In genomic region chr6:65123516-65123915, GRCh38 we compare ENCODE assay signal across 16 cellular contexts.
DNase-seq lines count a peak whose midpoint lies in the region; ATAC-seq and TF ChIP-seq lines count a peak whose summit lies in the region.
"Had no signal": no experiment of that assay in that cellular context is flagged by ENCODE, and none has a peak within 500 bp of the region (broad histone marks: within the 10 kb centered on the region; RNA-seq: fewer than 3 reads in every experiment).

No MANE protein-coding gene starts in this region.

- H3K14ac ChIP-seq in IMR-90 (replicated peaks; ENCODE audit: low read depth, low read length): no peak overlapping the region

- H3K4me2 ChIP-seq in IMR-90 (ENCODE audit: low read depth, low read length) (no peak overlapping the region; the same call in 1 of the 2 replicates), smooth muscle cell (no peak overlapping the region)

- no peak overlapping the region for H3K4me3 ChIP-seq in IMR-90 (ENCODE audit: insufficient read depth, low read depth, low read length)
- no peak overlapping the region for H3K4me3 ChIP-seq in choroid plexus epithelial cell (ENCODE audit: low read depth, low read length)
- no peak overlapping the region for H3K4me3 ChIP-seq in smooth muscle cell

- H3K4me3 Mint-ChIP-seq in activated naive CD8-positive, alpha-beta T cell treated with anti-CD3 and anti-CD28 coated beads for 36 hours: no peak overlapping the region
- H3K4me3 Mint-ChIP-seq: CD8-positive, alpha-beta T cell; H9 had no signal

- H3K4me1 ChIP-seq in IMR-90 (ENCODE audit: control insufficient read depth, insufficient read depth, low read length): no peaks in the 10 kb centered on the region
- H3K4me1 ChIP-seq in smooth muscle cell (ENCODE audit: low read depth): no peaks in the 10 kb centered on the region
- H3K4me1 ChIP-seq: BE2C had no signal

- dilution Hi-C loops in IMR-90 (cut with HindIII; ENCODE audit: low sequenced_read_pairs, unreplicated experiment): no loop called here

- H2BK5ac ChIP-seq in IMR-90 (ENCODE audit: low read depth, low read length, poor library complexity, severe bottlenecking): no peak overlapping the region

- H3K27ac Mint-ChIP-seq in activated naive CD8-positive, alpha-beta T cell treated with anti-CD3 and anti-CD28 coated beads for 36 hours: no peak overlapping the region
- H3K27ac Mint-ChIP-seq: CD8-positive, alpha-beta T cell; H9 had no signal

- peak; percentile 17; the same call in 1 of the 2 replicates for ATAC-seq in IMR-90 (ENCODE audit: low read depth)
- ATAC-seq: CD8-positive, alpha-beta T cell had no signal

- no peak overlapping the region for H2BK15ac ChIP-seq in IMR-90 (ENCODE audit: low read depth, low read length)

- H3K36me3 Mint-ChIP-seq in activated naive CD8-positive, alpha-beta T cell treated with anti-CD3 and anti-CD28 coated beads for 36 hours: no peaks in the 10 kb centered on the region
- H3K36me3 Mint-ChIP-seq: CD8-positive, alpha-beta T cell had no signal

- H2BK20ac ChIP-seq in IMR-90 (ENCODE audit: low read depth, low read length): no peak overlapping the region

- intact Hi-C loops in IMR-90 (cut with micrococcal nuclease): no loop called here

- H3K9ac ChIP-seq in IMR-90 (ENCODE audit: low read depth, low read length) (no peak overlapping the region), smooth muscle cell (ENCODE audit: low read depth) (no peak overlapping the region)

- WGBS in IMR-90 (ENCODE audit: extremely low coverage in 2 of 2, insufficient read length in 1 of 2), 2 experiments: no CpG with 5 or more reads among the region's 1 CpG
- 91% methylated on average over 1 of the region's 1 CpG for WGBS in smooth muscle cell (ENCODE audit: low lambda C conversion rate)

- POLR2A ChIA-PET in IMR-90 (lab: Charles Lee; ENCODE audit: unreplicated experiment): no interaction called here

- H4K8ac ChIP-seq in IMR-90 (ENCODE audit: low read depth in 2 of 2, low read length in 2 of 2): no peak overlapping the region

- H3K79me2 ChIP-seq in smooth muscle cell (ENCODE audit: low read depth): no peaks in the 10 kb centered on the region

- H3K4ac ChIP-seq in IMR-90 (ENCODE audit: low read depth, low read length): 0 out of 2 replicates have a peak overlapping the region, but pooled peaks have one; percentile 27

- no peaks in the 10 kb centered on the region for H3K36me3 ChIP-seq in IMR-90 (ENCODE audit: control insufficient read depth, insufficient read depth, low read length)
- no peaks in the 10 kb centered on the region for H3K36me3 ChIP-seq in smooth muscle cell (ENCODE audit: low read depth)
- H3K36me3 ChIP-seq: BE2C had no signal

- H3K27me3 ChIP-seq in IMR-90 (ENCODE audit: control insufficient read depth, insufficient read depth, low read length): no peaks in the 10 kb centered on the region
- no peaks in the 10 kb centered on the region for H3K27me3 ChIP-seq in smooth muscle cell (ENCODE audit: low read depth)
- H3K27me3 ChIP-seq: BE2C had no signal

- in situ Hi-C loops in IMR-90 (cut with MboI; ENCODE audit: low sequenced_read_pairs): no loop called here

- H3F3A ChIP-seq in smooth muscle cell (ENCODE audit: low read depth): no peaks in the 10 kb centered on the region

- H2AK9ac ChIP-seq in IMR-90 (replicated peaks; ENCODE audit: low read depth, low read length, poor library complexity): no peak overlapping the region

- H3K23ac ChIP-seq in IMR-90 (ENCODE audit: low read depth, low read length): no peak overlapping the region

- H3K27ac ChIP-seq in IMR-90 (ENCODE audit: insufficient read depth, low read length) (peak overlapping the region; percentile 49; the same call in 1 of the 2 replicates), smooth muscle cell (ENCODE audit: low read depth) (no peak overlapping the region), substantia nigra (ENCODE audit: low read depth, low read length, poor library complexity, severe bottlenecking) (no peak overlapping the region)
- H3K27ac ChIP-seq: C4-2B had no signal

- H4K91ac ChIP-seq in IMR-90 (ENCODE audit: insufficient read depth, low read depth, low read length): no peak overlapping the region

- H3K9me3 ChIP-seq in IMR-90 (ENCODE audit: control insufficient read depth, insufficient read depth, low read length) (no peaks in the 10 kb centered on the region), smooth muscle cell (replicated peaks; ENCODE audit: low read depth) (no peaks in the 10 kb centered on the region)
- H3K9me3 ChIP-seq: BE2C had no signal

- H3K56ac ChIP-seq in IMR-90 (ENCODE audit: extremely low read depth, insufficient read depth, low read length): no peak overlapping the region

- H2AK5ac ChIP-seq in IMR-90 (ENCODE audit: low read depth, low read length): no peak overlapping the region

- 0 out of 2 replicates have a peak, but pooled peaks cover 3% of the 10 kb centered on the region for H3K9me1 ChIP-seq in IMR-90 (ENCODE audit: insufficient read depth, low read length)

- no peaks in the 10 kb centered on the region for H4K20me1 ChIP-seq in IMR-90 (ENCODE audit: insufficient read depth, low read length)
- H4K20me1 ChIP-seq in smooth muscle cell (ENCODE audit: low read depth): no peaks in the 10 kb centered on the region

- no peak overlapping the region for H2AFZ ChIP-seq in IMR-90 (replicated peaks; ENCODE audit: low read length, poor library complexity)
- peak overlapping the region; percentile 25 for H2AFZ ChIP-seq in smooth muscle cell (ENCODE audit: low read depth)

- H3K4me1 Mint-ChIP-seq in activated naive CD8-positive, alpha-beta T cell treated with anti-CD3 and anti-CD28 coated beads for 36 hours: no peaks in the 10 kb centered on the region

- H2BK120ac ChIP-seq in IMR-90 (ENCODE audit: low read depth, low read length): 0 out of 2 replicates have a peak overlapping the region, but pooled peaks have one; percentile 12

- H3K79me1 ChIP-seq in IMR-90 (ENCODE audit: low read depth in 1 of 2, low read length in 2 of 2): no peaks in the 10 kb centered on the region

- H3K9me3 Mint-ChIP-seq in activated naive CD8-positive, alpha-beta T cell treated with anti-CD3 and anti-CD28 coated beads for 36 hours: peaks cover 2% of the 10 kb centered on the region

- DNase-seq in IMR-90 (peak; percentile 17), OCI-M1 (lab: John Stamatoyannopoulos, UW) (peak; percentile 84), choroid plexus epithelial cell (ENCODE audit: low read depth) (peak; percentile 54), smooth muscle cell (lab: John Stamatoyannopoulos, UW; ENCODE audit: unreplicated experiment) (no peak), NCI-H1930 (lab: John Stamatoyannopoulos, UW) (no peak), substantia nigra (lab: John Stamatoyannopoulos, UW) (no peak)
- DNase-seq in activated naive CD8-positive, alpha-beta T cell treated with anti-CD3 and anti-CD28 coated beads for 36 hours: no peak
- DNase-seq: BE2C; CD8-positive, alpha-beta T cell; COR-L47; DMS153; DMS79 treated with DMSO at 0.1 percent for 48 hours; EL; GOT3; H9 had no signal

- no TSS peak for BruUV-seq in IMR-90 (replicated peaks; lab: Mats Ljungman, UMichigan)

- no peaks in the 10 kb centered on the region for H3K27me3 Mint-ChIP-seq in activated naive CD8-positive, alpha-beta T cell treated with anti-CD3 and anti-CD28 coated beads for 36 hours

- TF ChIP-seq RAD21 in IMR-90 (IDR thresholded peaks at IDR 0.05; ENCODE audit: low read length): no peak

- no peak for TF ChIP-seq POLR2A in IMR-90 (IDR thresholded peaks at IDR 0.05; ENCODE audit: low read depth, low read length)

- no peak for TF ChIP-seq CTCF in IMR-90 (conservative IDR thresholded peaks at IDR 0.05; ENCODE audit: low read depth, low read length)
- no peak for TF ChIP-seq CTCF in choroid plexus epithelial cell (conservative IDR thresholded peaks at IDR 0.05; ENCODE audit: low read depth, low read length)
- TF ChIP-seq CTCF in smooth muscle cell (IDR thresholded peaks at IDR 0.05; ENCODE audit: borderline replicate concordance, insufficient read depth, poor library complexity, severe bottlenecking): no peak

- H4K5ac ChIP-seq in IMR-90 (ENCODE audit: low read depth, low read length): no peak overlapping the region

- CTCF ChIA-PET in IMR-90 (lab: Yijun Ruan, JAX): no interaction called here

- H3K18ac ChIP-seq in IMR-90 (ENCODE audit: low read depth, low read length): no peak overlapping the region

TF ChIP-seq in IMR-90, 13 proteins besides CTCF, POLR2A, EP300 and RAD21:
- TF ChIP-seq BHLHE40 (IDR thresholded peaks at IDR 0.05; ENCODE audit: low read depth, low read length): no peak
- no peak for TF ChIP-seq MAZ (IDR thresholded peaks at IDR 0.05; ENCODE audit: borderline replicate concordance, low read depth, low read length)
- no peak for TF ChIP-seq MXI1 (IDR thresholded peaks at IDR 0.05; ENCODE audit: borderline replicate concordance, low read depth, low read length)
- TF ChIP-seq CHD1 (IDR thresholded peaks at IDR 0.05; ENCODE audit: low read depth, low read length): no peak
- TF ChIP-seq USF2 (IDR thresholded peaks at IDR 0.05; ENCODE audit: low read depth, low read length): no peak
- TF ChIP-seq RCOR1 (IDR thresholded peaks at IDR 0.05; ENCODE audit: insufficient replicate concordance, low read length): no peak

Comparison
In these comparisons a context has a peak if more than half of its experiments do, and no peak if none do; other contexts are left out.
1. DNase-seq: peak in IMR-90 (single experiment), OCI-M1 (single experiment) and choroid plexus epithelial cell (single experiment); none in smooth muscle cell (single experiment), NCI-H1930 (0 of 2), substantia nigra (0 of 49) and activated naive CD8-positive, alpha-beta T cell treated with anti-CD3 and anti-CD28 coated beads for 36 hours (single experiment).